Comparison of ENCODE assay signal across 24 cellular contexts in the genomic region with DNA sequence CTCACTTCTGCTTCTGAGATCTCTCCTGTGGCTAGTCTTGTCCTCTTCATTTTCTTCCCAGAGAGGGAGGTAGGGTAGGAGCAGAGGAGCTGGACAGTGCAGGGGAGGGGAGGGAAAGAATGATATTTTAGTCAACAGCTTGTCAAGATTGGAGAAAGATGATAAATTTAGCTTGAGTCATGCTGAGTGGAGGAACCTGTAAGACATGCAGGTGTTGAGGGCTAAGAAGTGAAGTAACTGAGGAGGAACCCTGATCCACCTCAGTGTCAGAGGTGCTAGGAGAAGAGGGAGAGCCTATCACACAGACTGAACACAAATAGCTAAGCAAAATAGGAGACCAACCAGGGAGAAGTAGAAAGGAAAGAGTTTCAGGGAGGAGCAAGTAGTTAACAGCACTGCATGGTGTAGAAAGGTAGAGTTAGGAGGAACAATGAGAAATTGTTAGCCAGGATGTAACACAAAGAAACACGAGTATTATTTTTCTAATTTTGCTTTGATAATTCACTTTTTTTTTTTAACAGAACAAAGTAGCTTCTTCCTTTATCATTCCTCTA.
DNase-seq lines count a peak whose midpoint lies in the region; ATAC-seq, FAIRE-seq and TF ChIP-seq lines count a peak whose summit lies in the region.
"Had no signal": no experiment of that assay in that cellular context is flagged by ENCODE, and none has a peak within 500 bp of the region (broad histone marks: within the 10 kb centered on the region; RNA-seq: fewer than 3 reads in every experiment).

No MANE protein-coding gene starts in this region.

- H3K4me3 ChIP-seq in bronchial epithelial cell (ENCODE audit: low read depth, low read length) (no peak overlapping the region), ascending aorta (no peak overlapping the region), adrenal gland (no peak overlapping the region)
- H3K4me3 ChIP-seq: BLaER1 treated with 17β-estradiol and CSF1 and Interleukin-3, amounts not matched to agents 10 nM and 100 nM; SJCRH30 had no signal

- peaks cover 9% of the 10 kb centered on the region for H3K4me1 ChIP-seq in foreskin keratinocyte
- no peaks in the 10 kb centered on the region for H3K4me1 ChIP-seq in ascending aorta
- no peaks in the 10 kb centered on the region for H3K4me1 ChIP-seq in adrenal gland (replicated peaks in 1 of 2)
- H3K4me1 ChIP-seq: BLaER1 treated with 17β-estradiol and CSF1 and Interleukin-3, amounts not matched to agents 10 nM and 100 nM; SJCRH30 had no signal

- H3K36me3 ChIP-seq in bronchial epithelial cell (ENCODE audit: control insufficient read depth, insufficient read depth, low read length) (peaks cover 1% of the 10 kb centered on the region), ascending aorta (peaks cover 2 to 36% of the 10 kb centered on the region in 2 donors), adrenal gland (replicated peaks in 1 of 2) (no peaks in the 10 kb centered on the region)

- ATAC-seq in activated CD8-positive, alpha-beta T cell treated with anti-CD3 and anti-CD28 coated beads, Interleukin-2, amount 10 ng/mL, durations not matched to agents 7 days and 5 days: no peak
- no peak for ATAC-seq in activated CD8-positive, alpha-beta T cell treated with anti-CD3 and anti-CD28 coated beads for 36 hours
- peak; percentile 45 for ATAC-seq in foreskin keratinocyte
- ATAC-seq in CD4-positive, alpha-beta T cell (ENCODE audit: poor library complexity): no peak
- ATAC-seq: CD8-positive, alpha-beta T cell had no signal

- no peak for TF ChIP-seq CTCF in activated CD8-positive, alpha-beta T cell treated with anti-CD3 and anti-CD28 coated beads for 36 hours (IDR thresholded peaks at IDR 0.05)
- TF ChIP-seq CTCF in bronchial epithelial cell (IDR thresholded peaks at IDR 0.05; ENCODE audit: insufficient read depth, low read length, severe bottlenecking) (no peak), foreskin keratinocyte (conservative IDR thresholded peaks at IDR 0.05) (no peak), ascending aorta (IDR thresholded peaks at IDR 0.05) (no peak), adrenal gland (IDR thresholded peaks at IDR 0.05) (no peak)
- no peak for TF ChIP-seq CTCF in CD4-positive, alpha-beta T cell (IDR thresholded peaks at IDR 0.05)

- no peaks in the 10 kb centered on the region for H3K27me3 Mint-ChIP-seq in activated CD8-positive, alpha-beta T cell treated with anti-CD3 and anti-CD28 coated beads, Interleukin-2, amount 10 ng/mL, durations not matched to agents 7 days and 5 days (ENCODE audit: low read depth)
- no peaks in the 10 kb centered on the region for H3K27me3 Mint-ChIP-seq in activated CD8-positive, alpha-beta T cell treated with anti-CD3 and anti-CD28 coated beads for 36 hours
- H3K27me3 Mint-ChIP-seq in activated naive CD8-positive, alpha-beta T cell treated with anti-CD3 and anti-CD28 coated beads for 36 hours: no peaks in the 10 kb centered on the region
- no peaks in the 10 kb centered on the region for H3K27me3 Mint-ChIP-seq in CD4-positive, alpha-beta T cell

- POLR2A ChIA-PET in activated CD8-positive, alpha-beta T cell treated with anti-CD3 and anti-CD28 coated beads, Interleukin-2, amount 10 ng/mL, durations not matched to agents 7 days and 5 days (lab: Charles Lee): no interaction called here
- POLR2A ChIA-PET in activated CD8-positive, alpha-beta T cell treated with anti-CD3 and anti-CD28 coated beads for 36 hours (lab: Charles Lee): no interaction called here
- POLR2A ChIA-PET in CD4-positive, alpha-beta T cell (lab: Charles Lee): no interaction called here

- DNase-seq in activated CD8-positive, alpha-beta T cell treated with anti-CD3 and anti-CD28 coated beads, Interleukin-2, amount 10 ng/mL, durations not matched to agents 7 days and 5 days: no peak
- DNase-seq in activated CD8-positive, alpha-beta T cell treated with anti-CD3 and anti-CD28 coated beads for 36 hours: no peak
- peak; percentile 33 for DNase-seq in bronchial epithelial cell (ENCODE audit: low read depth)
- DNase-seq in foreskin keratinocyte: peak in 1 of 2 donors; percentile 61
- DNase-seq in ascending aorta (ENCODE audit: low spot score in 2 of 2): no peak
- DNase-seq in adrenal gland: no peak
- DNase-seq in activated naive CD8-positive, alpha-beta T cell treated with anti-CD3 and anti-CD28 coated beads for 36 hours: no peak
- DNase-seq in CD4-positive, alpha-beta T cell: no peak
- DNase-seq: 8988T; CD8-positive, alpha-beta T cell; DMS153; KBM-7; NCI-H1092; NCI-H1436; NCI-H187 treated with DMSO at 0.1 percent for 48 hours; NCI-H345; NCI-H524; NCI-H774; NK-92 treated with Interleukin-12 subunit alpha and Interleukin-12 subunit beta, amount 100 ng/mL, for 24 hours; SJCRH30 had no signal

- H3K27me3 ChIP-seq in bronchial epithelial cell (ENCODE audit: control insufficient read depth, insufficient read depth, low read length): no peaks in the 10 kb centered on the region
- H3K27me3 ChIP-seq in foreskin keratinocyte: no peaks in the 10 kb centered on the region
- H3K27me3 ChIP-seq in ascending aorta: no peaks in the 10 kb centered on the region
- no peaks in the 10 kb centered on the region for H3K27me3 ChIP-seq in adrenal gland
- no peaks in the 10 kb centered on the region for H3K27me3 ChIP-seq in CD4-positive, alpha-beta T cell (ENCODE audit: control insufficient read depth, insufficient read depth, low read length)
- H3K27me3 ChIP-seq: BLaER1 treated with 17β-estradiol and CSF1 and Interleukin-3, amounts not matched to agents 10 nM and 100 nM; SJCRH30 had no signal

- no peaks in the 10 kb centered on the region for H3K9me3 Mint-ChIP-seq in activated CD8-positive, alpha-beta T cell treated with anti-CD3 and anti-CD28 coated beads, Interleukin-2, amount 10 ng/mL, durations not matched to agents 7 days and 5 days (ENCODE audit: insufficient read depth)
- no peaks in the 10 kb centered on the region for H3K9me3 Mint-ChIP-seq in activated CD8-positive, alpha-beta T cell treated with anti-CD3 and anti-CD28 coated beads for 36 hours
- H3K9me3 Mint-ChIP-seq in activated naive CD8-positive, alpha-beta T cell treated with anti-CD3 and anti-CD28 coated beads for 36 hours: no peaks in the 10 kb centered on the region
- no peaks in the 10 kb centered on the region for H3K9me3 Mint-ChIP-seq in CD4-positive, alpha-beta T cell
- H3K9me3 Mint-ChIP-seq: CD8-positive, alpha-beta T cell had no signal

- CTCF ChIA-PET in activated CD8-positive, alpha-beta T cell treated with anti-CD3 and anti-CD28 coated beads, Interleukin-2, amount 10 ng/mL, durations not matched to agents 7 days and 5 days (lab: Charles Lee): no interaction called here
- CTCF ChIA-PET in activated CD8-positive, alpha-beta T cell treated with anti-CD3 and anti-CD28 coated beads for 36 hours (lab: Charles Lee): no interaction called here
- CTCF ChIA-PET in CD4-positive, alpha-beta T cell (lab: Charles Lee): no interaction called here

- no peaks in the 10 kb centered on the region for H3K9me3 ChIP-seq in ascending aorta
- no peaks in the 10 kb centered on the region for H3K9me3 ChIP-seq in adrenal gland (replicated peaks in 1 of 3)
- H3K9me3 ChIP-seq in CD4-positive, alpha-beta T cell (ENCODE audit: control insufficient read depth, low read length): no peaks in the 10 kb centered on the region
- H3K9me3 ChIP-seq: BLaER1 treated with 17β-estradiol and CSF1 and Interleukin-3, amounts not matched to agents 10 nM and 100 nM; SJCRH30 had no signal

- peak overlapping the region; percentile 32 for H3K27ac Mint-ChIP-seq in activated CD8-positive, alpha-beta T cell treated with anti-CD3 and anti-CD28 coated beads, Interleukin-2, amount 10 ng/mL, durations not matched to agents 7 days and 5 days
- H3K27ac Mint-ChIP-seq in activated CD8-positive, alpha-beta T cell treated with anti-CD3 and anti-CD28 coated beads for 36 hours: no peak overlapping the region
- H3K27ac Mint-ChIP-seq in activated naive CD8-positive, alpha-beta T cell treated with anti-CD3 and anti-CD28 coated beads for 36 hours: no peak overlapping the region
- H3K27ac Mint-ChIP-seq in CD4-positive, alpha-beta T cell: no peak overlapping the region
- H3K27ac Mint-ChIP-seq: CD8-positive, alpha-beta T cell had no signal

- H3K27ac ChIP-seq in foreskin keratinocyte (no peak overlapping the region), ascending aorta (no peak overlapping the region), adrenal gland (no peak overlapping the region)
- H3K27ac ChIP-seq in CD4-positive, alpha-beta T cell (ENCODE audit: low read depth, low read length): no peak overlapping the region
- H3K27ac ChIP-seq: BLaER1 treated with 17β-estradiol and CSF1 and Interleukin-3, amounts not matched to agents 10 nM and 100 nM; SJCRH30 had no signal

- intact Hi-C loops in activated CD8-positive, alpha-beta T cell treated with anti-CD3 and anti-CD28 coated beads for 36 hours (cut with micrococcal nuclease): no loop called here
- intact Hi-C loops in ascending aorta (cut with DNase I) (no loop called here), adrenal gland (cut with DNase I) (no loop called here)
- intact Hi-C loops in CD4-positive, alpha-beta T cell (cut with DNase I, micrococcal nuclease): no loop called here

- no peak overlapping the region for H3K4me3 Mint-ChIP-seq in activated CD8-positive, alpha-beta T cell treated with anti-CD3 and anti-CD28 coated beads, Interleukin-2, amount 10 ng/mL, durations not matched to agents 7 days and 5 days
- no peak overlapping the region for H3K4me3 Mint-ChIP-seq in activated CD8-positive, alpha-beta T cell treated with anti-CD3 and anti-CD28 coated beads for 36 hours
- no peak overlapping the region for H3K4me3 Mint-ChIP-seq in activated naive CD8-positive, alpha-beta T cell treated with anti-CD3 and anti-CD28 coated beads for 36 hours
- no peak overlapping the region for H3K4me3 Mint-ChIP-seq in CD4-positive, alpha-beta T cell
- H3K4me3 Mint-ChIP-seq: CD8-positive, alpha-beta T cell had no signal

- H3K36me3 Mint-ChIP-seq in activated CD8-positive, alpha-beta T cell treated with anti-CD3 and anti-CD28 coated beads, Interleukin-2, amount 10 ng/mL, durations not matched to agents 7 days and 5 days (ENCODE audit: low read depth): no peaks in the 10 kb centered on the region
- H3K36me3 Mint-ChIP-seq in activated CD8-positive, alpha-beta T cell treated with anti-CD3 and anti-CD28 coated beads for 36 hours (ENCODE audit: low read depth): peaks cover 14% of the 10 kb centered on the region
- peaks cover 25% of the 10 kb centered on the region for H3K36me3 Mint-ChIP-seq in activated naive CD8-positive, alpha-beta T cell treated with anti-CD3 and anti-CD28 coated beads for 36 hours
- H3K36me3 Mint-ChIP-seq in CD4-positive, alpha-beta T cell (ENCODE audit: low read depth): peaks cover 30% of the 10 kb centered on the region

- TF ChIP-seq POLR2A in adrenal gland (IDR thresholded peaks at IDR 0.05): no peak

- WGBS in adrenal gland, 4 donors: 74 to 93% (median 78%) methylated on average over 1 of the region's 1 CpG

- no peaks in the 10 kb centered on the region for H3K4me1 Mint-ChIP-seq in activated CD8-positive, alpha-beta T cell treated with anti-CD3 and anti-CD28 coated beads, Interleukin-2, amount 10 ng/mL, durations not matched to agents 7 days and 5 days (ENCODE audit: low read depth)
- peaks cover 3% of the 10 kb centered on the region for H3K4me1 Mint-ChIP-seq in activated CD8-positive, alpha-beta T cell treated with anti-CD3 and anti-CD28 coated beads for 36 hours (ENCODE audit: low read depth)
- H3K4me1 Mint-ChIP-seq in activated naive CD8-positive, alpha-beta T cell treated with anti-CD3 and anti-CD28 coated beads for 36 hours: no peaks in the 10 kb centered on the region
- no peaks in the 10 kb centered on the region for H3K4me1 Mint-ChIP-seq in CD4-positive, alpha-beta T cell (ENCODE audit: low read depth)

- no peak for FAIRE-seq in bronchial epithelial cell (lab: Jason Lieb, UNC)
- FAIRE-seq: GM12892, GM18507, GM19239 had no signal
